In the genomic region with DNA sequence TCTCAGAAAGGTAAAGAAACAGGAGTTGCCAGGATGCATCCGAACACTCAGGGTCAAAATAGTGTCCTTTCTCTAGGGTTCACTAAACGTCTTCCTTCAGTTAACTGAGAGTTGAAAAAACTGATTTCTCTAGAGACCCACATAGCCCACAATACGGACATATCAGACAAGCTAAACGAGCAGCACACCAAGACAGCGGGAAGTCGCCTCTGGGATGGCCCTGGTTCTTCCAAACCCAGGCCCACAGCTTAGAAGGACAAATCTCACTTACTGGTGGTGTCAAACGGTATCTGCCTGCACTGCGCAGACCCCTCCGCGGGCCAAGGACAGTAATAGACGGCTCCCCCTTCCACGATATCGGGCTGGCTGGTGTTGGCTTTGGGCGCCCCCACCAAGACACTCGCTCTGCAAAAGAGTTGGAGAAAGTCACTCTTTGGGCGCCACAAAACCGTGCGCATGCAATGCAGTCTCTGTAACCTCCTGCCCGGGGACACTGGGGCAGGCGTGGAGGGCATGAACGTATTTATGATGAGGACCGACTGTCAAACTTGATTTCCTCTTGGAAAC, we compare ENCODE assay signal across 12 cellular contexts. TPM values are rescaled to one million over a fixed set of nuclear protein-coding genes. Genes with fewer than 3 reads are reported as not detected.
DNase-seq lines count a peak whose midpoint lies in the region; ATAC-seq and TF ChIP-seq lines count a peak whose summit lies in the region.
"Had no signal": no experiment of that assay in that cellular context is flagged by ENCODE, and none has a peak within 500 bp of the region (broad histone marks: within the 10 kb centered on the region; RNA-seq: fewer than 3 reads in every experiment).

No MANE protein-coding gene starts in this region.

- no peaks in the 10 kb centered on the region for H3K9me3 Mint-ChIP-seq in stimulated activated naive CD8-positive, alpha-beta T cell treated with anti-CD3 and anti-CD28 coated beads, Interleukin-15, amount 100 ng/mL, for 72 hours
- H3K9me3 Mint-ChIP-seq in neural crest cell = no peaks in the 10 kb centered on the region
- H3K9me3 Mint-ChIP-seq: activated CD4-positive, alpha-beta memory T cell treated with anti-CD3 and anti-CD28 coated beads for 36 hours; activated naive CD4-positive, alpha-beta T cell treated with anti-CD3 and anti-CD28 coated beads, Interleukin-2, amount 50 U/mL, for 24 hours had no signal

- H3K4me1 Mint-ChIP-seq in stimulated activated naive CD8-positive, alpha-beta T cell treated with anti-CD3 and anti-CD28 coated beads, Interleukin-15, amount 100 ng/mL, for 72 hours = peaks cover 6% of the 10 kb centered on the region
- peaks cover 7% of the 10 kb centered on the region for H3K4me1 Mint-ChIP-seq in neural crest cell

- no peak overlapping the region for H3K27ac ChIP-seq in foreskin keratinocyte
- H3K27ac ChIP-seq: A549 had no signal

- TF ChIP-seq CTCF in foreskin keratinocyte (conservative IDR thresholded peaks at IDR 0.05) (no peak), neural crest cell (conservative IDR thresholded peaks at IDR 0.05) (no peak)

- H3K4me1 ChIP-seq in foreskin keratinocyte = no peaks in the 10 kb centered on the region

- H3K4me3 Mint-ChIP-seq in stimulated activated naive CD8-positive, alpha-beta T cell treated with anti-CD3 and anti-CD28 coated beads, Interleukin-15, amount 100 ng/mL, for 72 hours = no peak overlapping the region
- H3K4me3 Mint-ChIP-seq in neural crest cell = peak overlapping the region; percentile 90
- H3K4me3 Mint-ChIP-seq: activated CD4-positive, alpha-beta memory T cell treated with anti-CD3 and anti-CD28 coated beads for 36 hours; activated naive CD4-positive, alpha-beta T cell treated with anti-CD3 and anti-CD28 coated beads, Interleukin-2, amount 50 U/mL, for 24 hours had no signal

- H3K27ac Mint-ChIP-seq in stimulated activated naive CD8-positive, alpha-beta T cell treated with anti-CD3 and anti-CD28 coated beads, Interleukin-15, amount 100 ng/mL, for 72 hours = no peak overlapping the region
- no peak overlapping the region for H3K27ac Mint-ChIP-seq in neural crest cell (ENCODE audit: unreplicated experiment)
- H3K27ac Mint-ChIP-seq: activated CD4-positive, alpha-beta memory T cell treated with anti-CD3 and anti-CD28 coated beads for 36 hours; activated naive CD4-positive, alpha-beta T cell treated with anti-CD3 and anti-CD28 coated beads, Interleukin-2, amount 50 U/mL, for 24 hours had no signal

- DNase-seq in stimulated activated naive CD8-positive, alpha-beta T cell treated with anti-CD3 and anti-CD28 coated beads, Interleukin-15, amount 100 ng/mL, for 72 hours = no peak
- DNase-seq in stimulated activated naive CD8-positive, alpha-beta T cell treated with anti-CD3 and anti-CD28 coated beads, Interleukin-15, Interleukin-2, amounts not matched to agents 100 U/mL and 50 U/mL, for 24 hours = no peak
- DNase-seq in foreskin keratinocyte (peak in 1 of 2 donors; percentile 0), neural crest cell (ENCODE audit: low read depth, low spot score) (no peak), superior temporal gyrus (ENCODE audit: extremely low spot score) (no peak), NCI-H510A treated with DMSO at 0.1 percent for 48 hours (lab: John Stamatoyannopoulos, UW) (no peak)
- DNase-seq in central memory CD4-positive, alpha-beta T cell = no peak
- no peak for DNase-seq in stimulated activated naive CD4-positive, alpha-beta T cell treated with Interleukin-2 at 50 U/mL for 16 hours (lab: John Stamatoyannopoulos, UW)
- DNase-seq: activated CD4-positive, alpha-beta memory T cell treated with anti-CD3 and anti-CD28 coated beads for 36 hours; SW 1271 had no signal

- peak; percentile 26 for ATAC-seq in stimulated activated naive CD8-positive, alpha-beta T cell treated with anti-CD3 and anti-CD28 coated beads, Interleukin-15, amount 100 ng/mL, for 72 hours
- ATAC-seq in stimulated activated naive CD8-positive, alpha-beta T cell treated with anti-CD3 and anti-CD28 coated beads, Interleukin-15, Interleukin-2, amounts not matched to agents 100 U/mL and 50 U/mL, for 24 hours = no peak
- peak; percentile 5 for ATAC-seq in foreskin keratinocyte

- peaks cover 59% of the 10 kb centered on the region for H3K27me3 Mint-ChIP-seq in stimulated activated naive CD8-positive, alpha-beta T cell treated with anti-CD3 and anti-CD28 coated beads, Interleukin-15, amount 100 ng/mL, for 72 hours
- H3K27me3 Mint-ChIP-seq in neural crest cell (ENCODE audit: low read depth) = peaks cover 74% of the 10 kb centered on the region

- no peaks in the 10 kb centered on the region for H3K36me3 Mint-ChIP-seq in neural crest cell (ENCODE audit: low read depth)
- H3K36me3 Mint-ChIP-seq: activated CD4-positive, alpha-beta memory T cell treated with anti-CD3 and anti-CD28 coated beads for 36 hours; activated naive CD4-positive, alpha-beta T cell treated with anti-CD3 and anti-CD28 coated beads, Interleukin-2, amount 50 U/mL, for 24 hours had no signal

- peaks cover 40% of the 10 kb centered on the region for H3K27me3 ChIP-seq in foreskin keratinocyte

RNA-seq across cellular contexts. Expression of gene ITGA8, which starts 1.1 kb away (rescaled TPM):
- total RNA-seq in foreskin keratinocyte (not detected in 2 replicates), neural crest cell (0.27 and 0.37 TPM in 2 replicates)
- not detected in 2 replicates for polyA plus RNA-seq in foreskin keratinocyte
- total RNA-seq: activated CD4-positive, alpha-beta memory T cell treated with anti-CD3 and anti-CD28 coated beads for 36 hours had no signal
